3 cellular contexts compared by ENCODE assay signal in genomic region chr12:124876171-124876570, GRCh38.
TF ChIP-seq lines count a peak whose summit lies in the region.

No MANE protein-coding gene starts in this region.

TF ChIP-seq in A549, 52 proteins besides CTCF, POLR2A, EP300 and RAD21:
- TF ChIP-seq MYC (IDR thresholded peaks at IDR 0.05; ENCODE audit: borderline replicate concordance, low read length) = no peak
- TF ChIP-seq RNF2 (IDR thresholded peaks at IDR 0.05; ENCODE audit: borderline replicate concordance, low read depth) = no peak
- no peak for TF ChIP-seq NR3C1 (IDR thresholded peaks at IDR 0.05)
- TF ChIP-seq PBX3 (IDR thresholded peaks at IDR 0.05) = no peak
- TF ChIP-seq ZC3H11A (IDR thresholded peaks at IDR 0.05) = no peak
- TF ChIP-seq KDM5A (IDR thresholded peaks at IDR 0.05) = no peak
- no peak for TF ChIP-seq EHMT2 (IDR thresholded peaks at IDR 0.05; ENCODE audit: low read depth)
- no peak for TF ChIP-seq HEYL (CRISPR knock-in tag; IDR thresholded peaks at IDR 0.05)
- TF ChIP-seq E2F6 (IDR thresholded peaks at IDR 0.05; ENCODE audit: borderline replicate concordance, low read depth) = no peak
- TF ChIP-seq RFX5 (IDR thresholded peaks at IDR 0.05) = no peak
- TF ChIP-seq FOSB (CRISPR knock-in tag; IDR thresholded peaks at IDR 0.05) = no peak
- no peak for TF ChIP-seq HOXB5 (CRISPR knock-in tag; IDR thresholded peaks at IDR 0.05)
- no peak for TF ChIP-seq RARB (CRISPR knock-in tag; IDR thresholded peaks at IDR 0.05)
- no peak for TF ChIP-seq BHLHE40 (IDR thresholded peaks at IDR 0.05; ENCODE audit: low read depth, low read length)
- TF ChIP-seq CBX2 (IDR thresholded peaks at IDR 0.05; ENCODE audit: borderline replicate concordance, low read depth) = no peak

TF ChIP-seq in HEK293, 187 proteins besides CTCF, POLR2A, EP300 and RAD21:
- TF ChIP-seq PRDM4 (tag by site-specific recombination; IDR thresholded peaks at IDR 0.05) (no peak), ZNF670 (tag by site-specific recombination; IDR thresholded peaks at IDR 0.05; ENCODE audit: low read depth) (peak; percentile 82; the same call in 1 of the 2 replicates), ZSCAN16 (tag by site-specific recombination; IDR thresholded peaks at IDR 0.05) (no peak), ZNF558 (tag by site-specific recombination; IDR thresholded peaks at IDR 0.05) (no peak), ZSCAN4 (tag by site-specific recombination; IDR thresholded peaks at IDR 0.05) (peak; percentile 97), ZNF2 (tag by site-specific recombination; IDR thresholded peaks at IDR 0.05) (no peak), ZNF362 (tag by site-specific recombination; IDR thresholded peaks at IDR 0.05) (no peak), ZNF560 (tag by site-specific recombination; IDR thresholded peaks at IDR 0.05; ENCODE audit: borderline replicate concordance) (no peak), KLF9 (tag by site-specific recombination; IDR thresholded peaks at IDR 0.05; ENCODE audit: low read depth) (no peak), BCL11B (tag by site-specific recombination; IDR thresholded peaks at IDR 0.05; ENCODE audit: low read depth) (no peak), ZNF324 (tag by site-specific recombination; IDR thresholded peaks at IDR 0.05) (no peak), ZNF701 (tag by site-specific recombination; IDR thresholded peaks at IDR 0.05) (no peak), KLF10 (tag by site-specific recombination; IDR thresholded peaks at IDR 0.05) (no peak), ZNF157 (tag by site-specific recombination; IDR thresholded peaks at IDR 0.05) (no peak), ZNF624 (tag by site-specific recombination; IDR thresholded peaks at IDR 0.05) (no peak), ZNF341 (tag by site-specific recombination; IDR thresholded peaks at IDR 0.05; ENCODE audit: low read depth) (no peak), ZNF10 (tag by site-specific recombination; IDR thresholded peaks at IDR 0.05) (no peak), ZNF48 (tag by site-specific recombination; IDR thresholded peaks at IDR 0.05) (0 out of 2 replicates have a peak, but pooled peaks have one; percentile 70), ZBTB48 (tag by site-specific recombination; IDR thresholded peaks at IDR 0.05) (no peak)
TF ChIP-seq in HEK293: peak in this region for 3.

TF ChIP-seq in K562, 482 proteins besides CTCF, POLR2A, EP300 and RAD21 (continues in another document):
- TF ChIP-seq EP400 (IDR thresholded peaks at IDR 0.05) (peak; percentile 19; the same call in 1 of the 2 replicates), THRAP3 (IDR thresholded peaks at IDR 0.05; ENCODE audit: borderline replicate concordance) (0 out of 2 replicates have a peak, but pooled peaks have one; percentile 49), DPF2 (IDR thresholded peaks at IDR 0.05) (peak; percentile 47; the same call in 1 of the 2 replicates), ZBED1 (IDR thresholded peaks at IDR 0.05) (no peak), ELF4 (CRISPR knock-in tag; IDR thresholded peaks at IDR 0.05) (peak; percentile 90), CHAMP1 (IDR thresholded peaks at IDR 0.05) (no peak), MLLT1 (IDR thresholded peaks at IDR 0.05) (peak; percentile 90 to 92), ZC3H8 (IDR thresholded peaks at IDR 0.05) (0 out of 2 replicates have a peak, but pooled peaks have one; percentile 16), ASH1L (IDR thresholded peaks at IDR 0.05; ENCODE audit: borderline replicate concordance, low read depth, partially characterized antibody) (peak; percentile 54), CBFA2T3 (IDR thresholded peaks at IDR 0.05) (peak; percentile 6; the same call in 1 of the 2 replicates), ZBTB5 (IDR thresholded peaks at IDR 0.05) (peak; percentile 58; the same call in 1 of the 2 replicates), HDGF (IDR thresholded peaks at IDR 0.05) (peak; percentile 87), SMARCA5 (IDR thresholded peaks at IDR 0.05) (peak; percentile 86), ZEB2 (IDR thresholded peaks at IDR 0.05) (0 out of 2 replicates have a peak, but pooled peaks have one; percentile 43), MAX (CRISPR knock-in tag; IDR thresholded peaks at IDR 0.05) (0 out of 2 replicates have a peak, but pooled peaks have one; percentile 20), RBM14 (IDR thresholded peaks at IDR 0.05; ENCODE audit: borderline replicate concordance, insufficient read depth, low read depth, low read length) (no peak), NBN (IDR thresholded peaks at IDR 0.05; ENCODE audit: low read depth) (0 out of 2 replicates have a peak, but pooled peaks have one; percentile 42), NFATC3 (IDR thresholded peaks at IDR 0.05) (0 out of 2 replicates have a peak, but pooled peaks have one; percentile 36), LEF1 (IDR thresholded peaks at IDR 0.05) (0 out of 2 replicates have a peak, but pooled peaks have one; percentile 15), NKRF (IDR thresholded peaks at IDR 0.05; ENCODE audit: borderline replicate concordance) (peak; percentile 77), ZKSCAN8 (CRISPR knock-in tag; IDR thresholded peaks at IDR 0.05) (no peak), TRIM24 (IDR thresholded peaks at IDR 0.05) (peak in 1 of 2 experiments; percentile 23; a peak in 2 of 4 replicates), BCLAF1 (IDR thresholded peaks at IDR 0.05; ENCODE audit: borderline replicate concordance in 1 of 2, control insufficient read depth in 1 of 2, low read depth in 2 of 2, low read length in 1 of 2) (peak in 1 of 2 experiments; percentile 62; a peak in 1 of 4 replicates), SNIP1 (IDR thresholded peaks at IDR 0.05; ENCODE audit: low read depth) (0 out of 2 replicates have a peak, but pooled peaks have one; percentile 51), EHMT2 (IDR thresholded peaks at IDR 0.05) (peak; percentile 50; the same call in 1 of the 2 replicates), RBBP5 (IDR thresholded peaks at IDR 0.05; ENCODE audit: borderline replicate concordance, insufficient read depth, low read length, poor library complexity, severe bottlenecking) (no peak), SIN3A (IDR thresholded peaks at IDR 0.05; ENCODE audit: borderline replicate concordance in 2 of 2, control insufficient read depth in 1 of 2, low read depth in 2 of 2, low read length in 2 of 2) (no peak), LARP7 (IDR thresholded peaks at IDR 0.05) (peak; percentile 99), ZBTB2 (IDR thresholded peaks at IDR 0.05) (peak; percentile 64; the same call in 1 of the 2 replicates), HLTF (IDR thresholded peaks at IDR 0.05) (peak; percentile 93), ARHGAP35 (IDR thresholded peaks at IDR 0.05; ENCODE audit: partially characterized antibody) (peak; percentile 72), SUPT5H (IDR thresholded peaks at IDR 0.05) (no peak), NCOR1 (IDR thresholded peaks at IDR 0.05) (no peak), SMARCA4 (IDR thresholded peaks at IDR 0.05) (peak; percentile 56; the same call in 1 of the 2 replicates), USF2 (CRISPR knock-in tag; IDR thresholded peaks at IDR 0.05) (no peak), MEIS2 (IDR thresholded peaks at IDR 0.05; ENCODE audit: partially characterized antibody) (no peak)
